ENCODE assay signal across 1 cellular context in genomic region chr14:80942158-80942738, GRCh38.
TF ChIP-seq lines count a peak whose summit lies in the region.

No MANE protein-coding gene starts in this region.

TF ChIP-seq in HCT116, 20 proteins besides CTCF, POLR2A, EP300 and RAD21 (continued from another document):
- TF ChIP-seq JUND (IDR thresholded peaks at IDR 0.05) (no peak), SRF (IDR thresholded peaks at IDR 0.05; ENCODE audit: low read depth) (no peak), CBX3 (IDR thresholded peaks at IDR 0.05; ENCODE audit: low read depth) (no peak), TCF7L2 (IDR thresholded peaks at IDR 0.05; ENCODE audit: borderline replicate concordance, extremely low read depth, insufficient read depth, insufficient read length) (no peak), EZH2phosphoT487 (IDR thresholded peaks at IDR 0.05; ENCODE audit: borderline replicate concordance) (no peak), EGR1 (IDR thresholded peaks at IDR 0.05; ENCODE audit: low read depth) (no peak), ELF1 (IDR thresholded peaks at IDR 0.05; ENCODE audit: borderline replicate concordance, low read depth) (no peak), POLR2AphosphoS5 (IDR thresholded peaks at IDR 0.05; ENCODE audit: low read depth, low read length) (no peak), FOSL1 (IDR thresholded peaks at IDR 0.05; ENCODE audit: low read depth) (no peak)
